Comparison of ENCODE assay signal across 8 cellular contexts in genomic region chr4:118684873-118685811, GRCh38. TPM values are rescaled to one million over a fixed set of nuclear protein-coding genes. Genes with fewer than 3 reads are reported as not detected.
DNase-seq lines count a peak whose midpoint lies in the region; ATAC-seq, FAIRE-seq and TF ChIP-seq lines count a peak whose summit lies in the region.

METTL14 (plus strand) TSS chr4:118685392; CDS start chr4:118685535, 143 bp downstream.

- H3K27me3 Mint-ChIP-seq in progenitor cell of endocrine pancreas = peaks cover 6% of the 10 kb centered on the region

- H3K4me1 Mint-ChIP-seq in progenitor cell of endocrine pancreas (ENCODE audit: low read depth) = peaks cover 13% of the 10 kb centered on the region

- H3K9me3 Mint-ChIP-seq in progenitor cell of endocrine pancreas (ENCODE audit: low read depth) = no peaks in the 10 kb centered on the region

- TF ChIP-seq POLR2A in GM12891 (IDR thresholded peaks at IDR 0.05; ENCODE audit: low read depth, low read length) = peak; percentile 80; the same call in 1 of the 2 replicates

- peak within 1 kb of the TSS; percentile 98 for H3K27ac Mint-ChIP-seq in progenitor cell of endocrine pancreas

- intact Hi-C loops in T-helper 1 cell treated with Interleukin-12 subunit alpha and Interleukin-12 subunit beta and Interleukin-4 antibody, amounts not matched to agents 30 ng/mL and 1 ng/mL, for 36 hours (cut with micrococcal nuclease) = loop anchor here (1.0 to 5.0 kb wide), 13 partner anchors 16 to 1381 kb away; partner anchors contain the start of genes MAD2L1, PDE5A and USP53
- intact Hi-C loops in left ventricle myocardium inferior (cut with micrococcal nuclease) = no loop called here

- DNase-seq in GM12891 (ENCODE audit: insufficient read length, low spot score) = peak; percentile 56
- DNase-seq in NCI-H1417 treated with DMSO at 0.1 percent for 48 hours (lab: John Stamatoyannopoulos, UW) = peak; percentile 62
- peak; percentile 88 for DNase-seq in amniotic epithelial cell (ENCODE audit: low read depth)
- DNase-seq in left ventricle myocardium inferior = peak; percentile 93
- DNase-seq in progenitor cell of endocrine pancreas (ENCODE audit: low spot score, unreplicated experiment) = peak; percentile 78
- peak; percentile 93 for DNase-seq in ureter (ENCODE audit: low spot score)

- H3K4me3 ChIP-seq in left ventricle myocardium inferior = peak within 1 kb of the TSS; percentile 80

- peak; percentile 97 for FAIRE-seq in GM12891 (lab: Jason Lieb, UNC)

- H3K4me1 ChIP-seq in left ventricle myocardium inferior = peaks cover 31% of the 10 kb centered on the region

- no peaks in the 10 kb centered on the region for H3K27me3 ChIP-seq in left ventricle myocardium inferior (ENCODE audit: low read depth)

- ATAC-seq in HG02763 (IDR thresholded peaks at IDR 0.05; ENCODE audit: unreplicated experiment) = peak; percentile 100

- peak within 1 kb of the TSS; percentile 96 for H3K4me3 Mint-ChIP-seq in progenitor cell of endocrine pancreas (ENCODE audit: low read depth)

- peaks cover 5% of the 10 kb centered on the region for H3K36me3 Mint-ChIP-seq in progenitor cell of endocrine pancreas (ENCODE audit: insufficient read depth)

- TF ChIP-seq CTCF in left ventricle myocardium inferior (IDR thresholded peaks at IDR 0.05; ENCODE audit: borderline replicate concordance) (peak; percentile 43), progenitor cell of endocrine pancreas (IDR thresholded peaks at IDR 0.05; ENCODE audit: unreplicated experiment) (peak; percentile 23)

- no peaks in the 10 kb centered on the region for H3K9me3 ChIP-seq in left ventricle myocardium inferior (replicated peaks)

- peaks cover 26% of the 10 kb centered on the region for H3K36me3 ChIP-seq in left ventricle myocardium inferior

- H3K27ac ChIP-seq in left ventricle myocardium inferior (replicated peaks) = peak within 1 kb of the TSS; percentile 95

TF ChIP-seq in GM12891, 5 proteins besides CTCF, POLR2A, EP300 and RAD21:
- no peak; the same call in 1 of the 2 replicates for TF ChIP-seq POU2F2 (IDR thresholded peaks at IDR 0.05; ENCODE audit: low read depth, low read length)
- TF ChIP-seq TAF1 (IDR thresholded peaks at IDR 0.05; ENCODE audit: low read depth, low read length) = 0 out of 2 replicates have a peak, but pooled peaks have one; percentile 49
- peak; percentile 92 for TF ChIP-seq POLR2AphosphoS5 (IDR thresholded peaks at IDR 0.05; ENCODE audit: low read depth, low read length)
- TF ChIP-seq SPI1 (IDR thresholded peaks at IDR 0.05; ENCODE audit: low read depth, low read length) = no peak
- no peak for TF ChIP-seq PAX5 (IDR thresholded peaks at IDR 0.05; ENCODE audit: insufficient read depth, low read length, severe bottlenecking)

RNA-seq across cellular contexts. Expression of gene METTL14, which starts in this region (rescaled TPM):
- 14.5 TPM for polyA plus RNA-seq in GM12891 (2012; ENCODE audit: low read depth, missing spikeins)
- 43.9 and 44.8 TPM in 2 replicates for total RNA-seq in T-helper 1 cell treated with Interleukin-12 subunit alpha and Interleukin-12 subunit beta and Interleukin-4 antibody, amounts not matched to agents 30 ng/mL and 1 ng/mL, for 36 hours
- total RNA-seq in left ventricle myocardium inferior (28.1 TPM), progenitor cell of endocrine pancreas (56.7 and 56.8 TPM in 2 replicates), ureter (62.2 TPM)

Comparison
In these comparisons a context has a peak if more than half of its experiments do, and no peak if none do; other contexts are left out.
1. Peak in every context shown above with its lines: DNase-seq, ATAC-seq, H3K4me3 ChIP-seq and H3K27ac ChIP-seq.